Comparison of ENCODE assay signal across 23 cellular contexts in genomic region chr12:2347844-2348476, GRCh38.
DNase-seq lines count a peak whose midpoint lies in the region; ATAC-seq and TF ChIP-seq lines count a peak whose summit lies in the region.
"Had no signal": no experiment of that assay in that cellular context is flagged by ENCODE, and none has a peak within 500 bp of the region (broad histone marks: within the 10 kb centered on the region; RNA-seq: fewer than 3 reads in every experiment).

No MANE protein-coding gene starts in this region.

- no peak overlapping the region for H3K27ac Mint-ChIP-seq in effector memory CD8-positive, alpha-beta T cell
- H3K27ac Mint-ChIP-seq: activated naive CD8-positive, alpha-beta T cell treated with anti-CD3 and anti-CD28 coated beads, Interleukin-2, amount 10 ng/mL, durations not matched to agents 7 days and 5 days; activated T-helper 1 cell treated with anti-CD3 and anti-CD28 coated beads, Interleukin-12 subunit alpha, Interleukin-12 subunit beta, Interleukin-2, Interleukin-4 antibody, amounts not matched to agents 30 ng/mL and 10 ng/mL and 1 ng/mL, durations not matched to agents 14 hours and 24 hours and 36 hours had no signal

- H3K27me3 Mint-ChIP-seq in effector memory CD8-positive, alpha-beta T cell, result peaks cover 61 to 85% of the 10 kb centered on the region in 2 donors

- TF ChIP-seq CTCF in heart right ventricle (IDR thresholded peaks at IDR 0.05) (no peak), transverse colon (IDR thresholded peaks at IDR 0.05) (no peak), RWPE1 (conservative IDR thresholded peaks at IDR 0.05; ENCODE audit: low read depth) (no peak), SK-N-SH (IDR thresholded peaks at IDR 0.05) (no peak)

- H3K27me3 ChIP-seq in heart right ventricle (no peaks in the 10 kb centered on the region), muscle layer of duodenum (ENCODE audit: low read depth, low read length) (no peaks in the 10 kb centered on the region), transverse colon (no peaks in the 10 kb centered on the region), SK-N-SH (ENCODE audit: insufficient read depth) (no peaks in the 10 kb centered on the region)
- H3K27me3 ChIP-seq: gastrocnemius medialis, pancreas had no signal

- peak in 6 of 8 donors; percentile 9 to 53 (median 33) for ATAC-seq in heart right ventricle
- ATAC-seq in effector memory CD8-positive, alpha-beta T cell (replicated peaks), result no peak
- ATAC-seq: K562, left lobe of liver, pancreas had no signal

- TF ChIP-seq POLR2A in transverse colon (IDR thresholded peaks at IDR 0.05) (no peak), erythroblast (IDR thresholded peaks at IDR 0.05; ENCODE audit: low read length) (no peak)

- POLR2A ChIA-PET in RWPE1 (lab: Yijun Ruan, JAX; ENCODE audit: low non-redundant PET), result no interaction called here
- POLR2A ChIA-PET in SK-N-SH (lab: Yijun Ruan, JAX), result interaction anchor here (0.7 kb wide), 1 partner anchor 8 kb away, joined by 4 read pairs; no protein-coding TSS in a partner anchor

- no peak overlapping the region for H2AFZ ChIP-seq in SK-N-SH (ENCODE audit: low read depth)

- whole genome bisulfite sequencing in heart right ventricle, 2 donors, result 63 to 69% methylated on average over 19 of the region's 19 CpGs
- WGBS in transverse colon (ENCODE audit: low coverage in 1 of 2), 2 donors, result 77% methylated on average over 17 of the region's 19 CpGs; no CpG with 5 or more reads in 1 of the 2 donors
- 78% methylated on average over 10 of the region's 19 CpGs for WGBS in SK-N-SH (ENCODE audit: low lambda C conversion rate)

- no peaks in the 10 kb centered on the region for H3F3A ChIP-seq in SK-N-SH (replicated peaks; ENCODE audit: insufficient read depth)

- TF ChIP-seq RAD21 in SK-N-SH (IDR thresholded peaks at IDR 0.05; ENCODE audit: low read length), result no peak

- no peaks in the 10 kb centered on the region for H3K36me3 Mint-ChIP-seq in effector memory CD8-positive, alpha-beta T cell (ENCODE audit: insufficient read depth)
- H3K36me3 Mint-ChIP-seq: activated naive CD8-positive, alpha-beta T cell treated with anti-CD3 and anti-CD28 coated beads, Interleukin-2, amount 10 ng/mL, durations not matched to agents 7 days and 5 days had no signal

- intact Hi-C loops in heart right ventricle (cut with DNase I) (no loop called here), transverse colon (cut with DNase I; ENCODE audit: low total_unique reads) (no loop called here)

- no peak overlapping the region for H3K4me3 ChIP-seq in heart right ventricle
- no peak overlapping the region for H3K4me3 ChIP-seq in muscle layer of duodenum (ENCODE audit: low read depth in 1 of 2, low read length in 2 of 2)
- H3K4me3 ChIP-seq in transverse colon, result no peak overlapping the region
- no peak overlapping the region for H3K4me3 ChIP-seq in SK-N-SH (ENCODE audit: low read depth in 2 of 2, low read length in 1 of 2)
- H3K4me3 ChIP-seq: gastrocnemius medialis, K562, pancreas had no signal

- no peak overlapping the region for H3K9ac ChIP-seq in SK-N-SH

- peak overlapping the region; percentile 10 for H3K27ac ChIP-seq in angular gyrus (ENCODE audit: low read depth, low read length)
- H3K27ac ChIP-seq in heart right ventricle, result peak overlapping the region in 8 of 10 donors; percentile 20 to 60 (median 42)
- peak overlapping the region; percentile 70 for H3K27ac ChIP-seq in muscle layer of duodenum (ENCODE audit: low read length)
- H3K27ac ChIP-seq in transverse colon, result peak overlapping the region; percentile 56 to 72 (median 68)
- no peak overlapping the region for H3K27ac ChIP-seq in RWPE1
- no peak overlapping the region for H3K27ac ChIP-seq in SK-N-SH (ENCODE audit: low read depth in 2 of 2, low read length in 1 of 2)
- H3K27ac ChIP-seq: epithelial cell of prostate, pancreas had no signal

- no peaks in the 10 kb centered on the region for H3K79me2 ChIP-seq in SK-N-SH (ENCODE audit: insufficient read depth)

- peaks cover 9 to 86% (median 55%) of the 10 kb centered on the region in 9 donors for H3K4me1 ChIP-seq in heart right ventricle
- H3K4me1 ChIP-seq in muscle layer of duodenum (ENCODE audit: control insufficient read depth in 1 of 2, insufficient read depth in 2 of 2, low read length in 2 of 2), result peaks cover 5 to 7% of the 10 kb centered on the region in 2 donors
- peaks cover 18 to 47% (median 26%) of the 10 kb centered on the region in 4 donors for H3K4me1 ChIP-seq in transverse colon
- H3K4me1 ChIP-seq in SK-N-SH (ENCODE audit: control insufficient read depth in 1 of 2, insufficient read depth in 2 of 2, low read depth in 1 of 2, low read length in 1 of 2), result peaks cover 0 to 19% of the 10 kb centered on the region in 2 experiments; a peak in 2 of 4 replicates
- H3K4me1 ChIP-seq: pancreas had no signal

- no peak overlapping the region for H3K4me2 ChIP-seq in SK-N-SH

- H3K36me3 ChIP-seq in heart right ventricle (no peaks in the 10 kb centered on the region), muscle layer of duodenum (ENCODE audit: control insufficient read depth in 1 of 2, insufficient read depth in 2 of 2, low read length in 2 of 2) (no peaks in the 10 kb centered on the region), transverse colon (no peaks in the 10 kb centered on the region), SK-N-SH (replicated peaks in 1 of 2; ENCODE audit: control insufficient read depth in 1 of 2, insufficient read depth in 2 of 2, low read length in 1 of 2) (no peaks in the 10 kb centered on the region)
- H3K36me3 ChIP-seq: gastrocnemius medialis, pancreas had no signal

- TF ChIP-seq EP300 in transverse colon (IDR thresholded peaks at IDR 0.05; ENCODE audit: low read depth) (no peak), SK-N-SH (IDR thresholded peaks at IDR 0.05; ENCODE audit: borderline replicate concordance in 1 of 2, low read depth in 1 of 2, low read length in 1 of 2) (no peak)

- DNase-seq in heart right ventricle (no peak), transverse colon (no peak), RWPE1 (ENCODE audit: low spot score) (no peak), SK-N-SH (no peak), erythroblast (lab: John Stamatoyannopoulos, UW) (no peak)
- no peak for DNase-seq in effector memory CD8-positive, alpha-beta T cell
- DNase-seq: activated naive CD8-positive, alpha-beta T cell treated with anti-CD3 and anti-CD28 coated beads, Interleukin-2, amount 10 ng/mL, durations not matched to agents 7 days and 5 days; dermis blood vessel endothelial cell; DND-41; gastrocnemius medialis; NCI-H1694 treated with DMSO at 0.1 percent for 48 hours; NCI-H226; pancreas; small intestine; stimulated activated CD4-positive, alpha-beta T cell treated with anti-CD3 and anti-CD28 coated beads, Interleukin-4, amount 100 ng/mL, for 1 hour; substantia nigra; T1000 had no signal

- H3K4me1 Mint-ChIP-seq in effector memory CD8-positive, alpha-beta T cell (ENCODE audit: low read depth in 2 of 2), result peaks cover 0 to 2% of the 10 kb centered on the region in 2 donors

- no peaks in the 10 kb centered on the region for H3K9me3 Mint-ChIP-seq in effector memory CD8-positive, alpha-beta T cell
- H3K9me3 Mint-ChIP-seq: activated naive CD8-positive, alpha-beta T cell treated with anti-CD3 and anti-CD28 coated beads, Interleukin-2, amount 10 ng/mL, durations not matched to agents 7 days and 5 days; activated T-helper 1 cell treated with anti-CD3 and anti-CD28 coated beads, Interleukin-12 subunit alpha, Interleukin-12 subunit beta, Interleukin-2, Interleukin-4 antibody, amounts not matched to agents 30 ng/mL and 10 ng/mL and 1 ng/mL, durations not matched to agents 14 hours and 24 hours and 36 hours had no signal

- no peaks in the 10 kb centered on the region for H3K9me3 ChIP-seq in heart right ventricle
- H3K9me3 ChIP-seq in muscle layer of duodenum (ENCODE audit: control insufficient read depth in 1 of 2, low read length in 2 of 2), result no peaks in the 10 kb centered on the region
- H3K9me3 ChIP-seq in transverse colon, result no peaks in the 10 kb centered on the region
- H3K9me3 ChIP-seq in SK-N-SH, result no peaks in the 10 kb centered on the region
- H3K9me3 ChIP-seq: gastrocnemius medialis, pancreas had no signal

- H3K4me3 Mint-ChIP-seq in effector memory CD8-positive, alpha-beta T cell, result no peak overlapping the region
- H3K4me3 Mint-ChIP-seq: activated naive CD8-positive, alpha-beta T cell treated with anti-CD3 and anti-CD28 coated beads, Interleukin-2, amount 10 ng/mL, durations not matched to agents 7 days and 5 days; activated T-helper 1 cell treated with anti-CD3 and anti-CD28 coated beads, Interleukin-12 subunit alpha, Interleukin-12 subunit beta, Interleukin-2, Interleukin-4 antibody, amounts not matched to agents 30 ng/mL and 10 ng/mL and 1 ng/mL, durations not matched to agents 14 hours and 24 hours and 36 hours had no signal

- no peaks in the 10 kb centered on the region for H4K20me1 ChIP-seq in SK-N-SH (ENCODE audit: insufficient read depth)

- no peaks in the 10 kb centered on the region for H3K9me2 ChIP-seq in SK-N-SH

- CTCF ChIA-PET in RWPE1 (lab: Yijun Ruan, JAX), result interaction anchor here (0.7 to 0.8 kb wide), 2 partner anchors 10 to 47 kb away, joined by 3 to 5 read pairs; no protein-coding TSS in a partner anchor
- CTCF ChIA-PET in SK-N-SH (lab: Yijun Ruan, JAX), result interaction anchor here (1.8 kb wide), 1 partner anchor 13 kb away, joined by 7 read pairs; no protein-coding TSS in a partner anchor

- in situ Hi-C loops in transverse colon (cut with MboI; ENCODE audit: low pct_ligation_motif_present in 1 of 4, low pct_unique_long_range_greater_than_20kb in 1 of 4, low sequenced_read_pairs in 3 of 4), result no loop called here

TF ChIP-seq in SK-N-SH, 30 proteins besides CTCF, POLR2A, EP300 and RAD21 (continues in another document):
- no peak for TF ChIP-seq EZH2phosphoT487 (IDR thresholded peaks at IDR 0.05; ENCODE audit: borderline replicate concordance, low read depth)
- TF ChIP-seq RCOR1 (IDR thresholded peaks at IDR 0.05; ENCODE audit: low read length), result no peak
- TF ChIP-seq GATA2 (CRISPR knock-in tag; IDR thresholded peaks at IDR 0.05), result no peak
- TF ChIP-seq IRF3 (IDR thresholded peaks at IDR 0.05; ENCODE audit: low read depth, low read length), result no peak
- TF ChIP-seq FOSL2 (IDR thresholded peaks at IDR 0.05; ENCODE audit: borderline replicate concordance, low read depth), result no peak

Comparison
In these comparisons a context has a peak if more than half of its experiments do, and no peak if none do; other contexts are left out.
1. H3K27ac ChIP-seq: peak in angular gyrus (single experiment), heart right ventricle (8 of 10), muscle layer of duodenum (single experiment) and transverse colon (4 of 4); none in RWPE1 (single experiment) and SK-N-SH (0 of 2).